21 cellular contexts compared by ENCODE assay signal in genomic region chr2:154900963-154901517, GRCh38.
DNase-seq lines count a peak whose midpoint lies in the region; ATAC-seq and TF ChIP-seq lines count a peak whose summit lies in the region.
"Had no signal": no experiment of that assay in that cellular context is flagged by ENCODE, and none has a peak within 500 bp of the region (broad histone marks: within the 10 kb centered on the region; RNA-seq: fewer than 3 reads in every experiment).

No MANE protein-coding gene starts in this region.

- H3K9me2 ChIP-seq in OCI-LY1 (ENCODE audit: low read depth, low read length): no peaks in the 10 kb centered on the region

- no peaks in the 10 kb centered on the region for H3K36me3 ChIP-seq in OCI-LY1 (ENCODE audit: insufficient read depth, low read length)
- no peaks in the 10 kb centered on the region for H3K36me3 ChIP-seq in brain microvascular endothelial cell (replicated peaks)
- H3K36me3 ChIP-seq: BLaER1 treated with 17β-estradiol and CSF1 and Interleukin-3, amounts not matched to agents 10 nM and 100 nM had no signal

- in situ Hi-C loops in brain microvascular endothelial cell (cut with HindIII; ENCODE audit: low pct_ligation_motif_present, low sequenced_read_pairs): no loop called here

- 0 out of 2 replicates have a peak, but pooled peaks cover 3% of the 10 kb centered on the region for H3K9me3 ChIP-seq in OCI-LY1 (ENCODE audit: low read length)
- H3K9me3 ChIP-seq: BLaER1 treated with 17β-estradiol and CSF1 and Interleukin-3, amounts not matched to agents 10 nM and 100 nM had no signal

- H3K4me3 ChIP-seq in OCI-LY1 (ENCODE audit: low read depth, low read length, poor library complexity, severe bottlenecking) (no peak overlapping the region), lower leg skin (ENCODE audit: low read depth, poor library complexity, severe bottlenecking) (no peak overlapping the region), brain microvascular endothelial cell (ENCODE audit: low read depth, low read length) (no peak overlapping the region)
- H3K4me3 ChIP-seq: BLaER1 treated with 17β-estradiol and CSF1 and Interleukin-3, amounts not matched to agents 10 nM and 100 nM; GM12878; K562 had no signal

- ATAC-seq in left colon (peak; percentile 59), GM21447 (IDR thresholded peaks at IDR 0.05; ENCODE audit: unreplicated experiment) (no peak)
- ATAC-seq: CD8-positive, alpha-beta T cell; GM12878; HCT116; K562 had no signal

- DNase-seq in HT-29 (ENCODE audit: low spot score) (peak; percentile 13), left colon (no peak), lower leg skin (ENCODE audit: low spot score in 2 of 2) (no peak), NCI-H748 (lab: John Stamatoyannopoulos, UW; ENCODE audit: unreplicated experiment) (no peak), brain microvascular endothelial cell (no peak)
- DNase-seq: Calu3; CD8-positive, alpha-beta T cell; DMS 273 treated with DMSO at 0.1 percent for 48 hours; DMS53; DND-41; EL; GOT3; H7; IMR-90 had no signal

- 70 to 73% methylated on average over 2 of the region's 2 CpGs for WGBS in lower leg skin, 2 donors

- intact Hi-C loops in left colon (cut with DNase I, micrococcal nuclease): no loop called here
- intact Hi-C loops in lower leg skin (cut with DNase I; ENCODE audit: low total_unique reads): no loop called here

- TF ChIP-seq POLR2A in lower leg skin (IDR thresholded peaks at IDR 0.05): no peak

- H3F3A ChIP-seq in OCI-LY1 (ENCODE audit: insufficient read depth, low read length): no peaks in the 10 kb centered on the region

- no peaks in the 10 kb centered on the region for H3K27me3 ChIP-seq in OCI-LY1 (ENCODE audit: insufficient read depth, low read length)
- no peaks in the 10 kb centered on the region for H3K27me3 ChIP-seq in brain microvascular endothelial cell (replicated peaks)
- H3K27me3 ChIP-seq: BLaER1 treated with 17β-estradiol and CSF1 and Interleukin-3, amounts not matched to agents 10 nM and 100 nM had no signal

- H3K9ac ChIP-seq in OCI-LY1 (ENCODE audit: low read length): no peak overlapping the region
- H3K9ac ChIP-seq: BLaER1 treated with 17β-estradiol and CSF1 and Interleukin-3, amounts not matched to agents 10 nM and 100 nM had no signal

- H3K4me1 ChIP-seq in OCI-LY1 (ENCODE audit: insufficient read depth, low read length, severe bottlenecking): no peaks in the 10 kb centered on the region
- H3K4me1 ChIP-seq: BLaER1 treated with 17β-estradiol and CSF1 and Interleukin-3, amounts not matched to agents 10 nM and 100 nM had no signal

- no peaks in the 10 kb centered on the region for H3K79me2 ChIP-seq in OCI-LY1 (ENCODE audit: insufficient read depth, low read length)

- peak overlapping the region; percentile 33; the same call in 1 of the 2 replicates for H3K27ac ChIP-seq in 22Rv1
- no peak overlapping the region for H3K27ac ChIP-seq in OCI-LY1 (ENCODE audit: low read depth, low read length, poor library complexity, severe bottlenecking)
- H3K27ac ChIP-seq in brain microvascular endothelial cell: no peak overlapping the region
- H3K27ac ChIP-seq: BLaER1 treated with 17β-estradiol and CSF1 and Interleukin-3, amounts not matched to agents 10 nM and 100 nM had no signal

- H3K4me2 ChIP-seq in OCI-LY1 (ENCODE audit: low read length): no peak overlapping the region
- H3K4me2 ChIP-seq: BLaER1 treated with 17β-estradiol and CSF1 and Interleukin-3, amounts not matched to agents 10 nM and 100 nM had no signal

- TF ChIP-seq CTCF in 22Rv1 (IDR thresholded peaks at IDR 0.05) (no peak), OCI-LY1 (IDR thresholded peaks at IDR 0.05; ENCODE audit: low read length) (no peak), lower leg skin (IDR thresholded peaks at IDR 0.05) (no peak), brain microvascular endothelial cell (IDR thresholded peaks at IDR 0.05; ENCODE audit: low read depth, low read length, missing control alignments) (no peak)

- H2AFZ ChIP-seq in OCI-LY1 (ENCODE audit: low read length): 0 out of 2 replicates have a peak overlapping the region, but pooled peaks have one; percentile 34

- H4K20me1 ChIP-seq in OCI-LY1 (ENCODE audit: insufficient read depth, low read length): no peaks in the 10 kb centered on the region
- H4K20me1 ChIP-seq: BLaER1 treated with 17β-estradiol and CSF1 and Interleukin-3, amounts not matched to agents 10 nM and 100 nM had no signal
